In the genomic region with DNA sequence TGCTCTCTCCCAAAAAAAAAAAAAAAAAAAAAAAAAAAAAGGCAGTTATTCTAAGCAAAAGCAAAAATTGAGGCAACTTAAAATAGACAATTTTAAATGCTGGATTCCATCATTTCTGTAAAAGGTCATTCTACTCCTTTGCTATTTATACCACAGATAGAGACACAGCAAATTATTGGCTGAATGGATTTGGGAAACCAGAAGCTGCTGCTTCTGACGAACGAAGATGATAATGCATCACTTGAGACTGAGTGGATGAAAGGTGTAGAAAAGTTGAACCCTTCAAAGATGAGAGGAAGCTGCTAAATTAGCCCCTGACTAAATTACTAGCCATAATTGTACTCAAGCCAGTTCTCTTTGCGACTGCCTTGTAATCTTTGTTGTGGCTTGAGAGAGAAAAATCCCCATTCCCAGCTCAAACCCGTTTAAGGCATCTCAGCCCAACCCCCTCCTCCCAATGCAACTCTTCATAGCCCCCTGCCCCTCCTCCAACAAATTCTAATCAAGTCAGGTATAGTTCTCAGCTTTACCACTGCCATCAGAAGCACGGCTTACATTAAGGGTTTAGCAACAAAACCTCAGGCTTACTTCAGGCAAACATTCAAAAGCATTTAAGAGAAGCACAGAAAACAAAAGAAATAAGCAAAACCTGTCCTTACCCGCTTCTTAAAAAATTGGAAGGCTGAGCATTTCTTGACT, we compare ENCODE assay signal across 9 cellular contexts. TPM values are rescaled to one million over a fixed set of nuclear protein-coding genes. Genes with fewer than 3 reads are reported as not detected.
DNase-seq lines count a peak whose midpoint lies in the region; ATAC-seq, FAIRE-seq and TF ChIP-seq lines count a peak whose summit lies in the region.
"Had no signal": no experiment of that assay in that cellular context is flagged by ENCODE, and none has a peak within 500 bp of the region (broad histone marks: within the 10 kb centered on the region; RNA-seq: fewer than 3 reads in every experiment).

No MANE protein-coding gene starts in this region.

- peak overlapping the region; percentile 73 for H3K4me3 Mint-ChIP-seq in activated CD4-positive, alpha-beta memory T cell treated with anti-CD3 and anti-CD28 coated beads for 36 hours
- peak overlapping the region; percentile 93 for H3K4me3 Mint-ChIP-seq in glutamatergic neuron (ENCODE audit: unreplicated experiment)
- peak overlapping the region; percentile 77 for H3K4me3 Mint-ChIP-seq in stimulated activated effector memory CD8-positive, alpha-beta T cell treated with anti-CD3 and anti-CD28 coated beads, Interleukin-12 subunit alpha, Interleukin-12 subunit beta, amount 100 ng/mL, for 72 hours

- POLR2A ChIA-PET in activated CD4-positive, alpha-beta memory T cell treated with anti-CD3 and anti-CD28 coated beads for 36 hours (lab: Charles Lee), result interaction anchor here (1.5 kb wide), 1 partner anchor 10 kb away, joined by 4 read pairs; no protein-coding TSS in a partner anchor

- no peak for TF ChIP-seq CTCF in glutamatergic neuron (IDR thresholded peaks at IDR 0.05; ENCODE audit: partially characterized antibody, unreplicated experiment)

- H3K4me1 Mint-ChIP-seq in activated CD4-positive, alpha-beta memory T cell treated with anti-CD3 and anti-CD28 coated beads for 36 hours (ENCODE audit: low read depth), result peaks cover 15% of the 10 kb centered on the region
- peaks cover 9% of the 10 kb centered on the region for H3K4me1 Mint-ChIP-seq in glutamatergic neuron (ENCODE audit: low read depth, unreplicated experiment)
- peaks cover 12% of the 10 kb centered on the region for H3K4me1 Mint-ChIP-seq in stimulated activated effector memory CD8-positive, alpha-beta T cell treated with anti-CD3 and anti-CD28 coated beads, Interleukin-12 subunit alpha, Interleukin-12 subunit beta, amount 100 ng/mL, for 72 hours

- CTCF ChIA-PET in activated CD4-positive, alpha-beta memory T cell treated with anti-CD3 and anti-CD28 coated beads for 36 hours (lab: Charles Lee), result interaction anchor here (1.4 to 1.8 kb wide), 2 partner anchors 29 to 138 kb away, joined by 4 to 5 read pairs; no protein-coding TSS in a partner anchor

- peak; percentile 47 for DNase-seq in NCI-H1105 treated with DMSO at 0.1 percent for 48 hours (lab: John Stamatoyannopoulos, UW)
- no peak for DNase-seq in NCI-H1105 (lab: John Stamatoyannopoulos, UW)
- DNase-seq in activated CD4-positive, alpha-beta memory T cell treated with anti-CD3 and anti-CD28 coated beads for 36 hours, result no peak
- no peak for DNase-seq in glutamatergic neuron
- DNase-seq in stimulated activated effector memory CD8-positive, alpha-beta T cell treated with anti-CD3 and anti-CD28 coated beads, Interleukin-12 subunit alpha, Interleukin-12 subunit beta, amount 100 ng/mL, for 72 hours (ENCODE audit: low spot score in 2 of 2), result no peak
- DNase-seq in urothelium cell line (ENCODE audit: low spot score), result no peak
- DNase-seq: NCI-H1417 treated with DMSO at 0.1 percent for 48 hours had no signal

- ATAC-seq in stimulated activated effector memory CD8-positive, alpha-beta T cell treated with anti-CD3 and anti-CD28 coated beads, Interleukin-12 subunit alpha, Interleukin-12 subunit beta, amount 100 ng/mL, for 72 hours, result no peak
- ATAC-seq in HG03442 (IDR thresholded peaks at IDR 0.05; ENCODE audit: unreplicated experiment), result no peak
- no peak for ATAC-seq in esophagus mucosa

- no peak overlapping the region for H3K27ac Mint-ChIP-seq in activated CD4-positive, alpha-beta memory T cell treated with anti-CD3 and anti-CD28 coated beads for 36 hours
- H3K27ac Mint-ChIP-seq in glutamatergic neuron (ENCODE audit: unreplicated experiment), result no peak overlapping the region
- no peak overlapping the region for H3K27ac Mint-ChIP-seq in stimulated activated effector memory CD8-positive, alpha-beta T cell treated with anti-CD3 and anti-CD28 coated beads, Interleukin-12 subunit alpha, Interleukin-12 subunit beta, amount 100 ng/mL, for 72 hours

- no peaks in the 10 kb centered on the region for H3K36me3 Mint-ChIP-seq in activated CD4-positive, alpha-beta memory T cell treated with anti-CD3 and anti-CD28 coated beads for 36 hours
- H3K36me3 Mint-ChIP-seq in glutamatergic neuron (ENCODE audit: unreplicated experiment), result no peaks in the 10 kb centered on the region
- H3K36me3 Mint-ChIP-seq in stimulated activated effector memory CD8-positive, alpha-beta T cell treated with anti-CD3 and anti-CD28 coated beads, Interleukin-12 subunit alpha, Interleukin-12 subunit beta, amount 100 ng/mL, for 72 hours, result no peaks in the 10 kb centered on the region

- peaks cover 4% of the 10 kb centered on the region for H3K9me3 Mint-ChIP-seq in activated CD4-positive, alpha-beta memory T cell treated with anti-CD3 and anti-CD28 coated beads for 36 hours
- no peaks in the 10 kb centered on the region for H3K9me3 Mint-ChIP-seq in glutamatergic neuron (ENCODE audit: unreplicated experiment)
- H3K9me3 Mint-ChIP-seq in stimulated activated effector memory CD8-positive, alpha-beta T cell treated with anti-CD3 and anti-CD28 coated beads, Interleukin-12 subunit alpha, Interleukin-12 subunit beta, amount 100 ng/mL, for 72 hours, result no peaks in the 10 kb centered on the region

- no peak for FAIRE-seq in urothelium cell line (lab: Jason Lieb, UNC)

- peaks cover 13% of the 10 kb centered on the region for H3K27me3 Mint-ChIP-seq in activated CD4-positive, alpha-beta memory T cell treated with anti-CD3 and anti-CD28 coated beads for 36 hours
- peaks cover 3% of the 10 kb centered on the region for H3K27me3 Mint-ChIP-seq in glutamatergic neuron (ENCODE audit: unreplicated experiment)

- intact Hi-C loops in activated CD4-positive, alpha-beta memory T cell treated with anti-CD3 and anti-CD28 coated beads for 36 hours (cut with micrococcal nuclease), result loop anchor here (1.0 to 2.0 kb wide), 2 partner anchors 70 to 142 kb away; no protein-coding TSS in a partner anchor

RNA-seq across cellular contexts. Expression of a gene that starts 1.0 kb away (rescaled TPM):
- total RNA-seq in activated CD4-positive, alpha-beta memory T cell treated with anti-CD3 and anti-CD28 coated beads for 36 hours, result 10 to 100 TPM; 39.7 to 41.0 TPM
- total RNA-seq in glutamatergic neuron (ENCODE audit: unreplicated experiment) (6.3 TPM), esophagus mucosa (207 TPM)
